ENCODE assay signal across 9 cellular contexts in genomic region chr21:43333301-43334062, GRCh38.
DNase-seq lines count a peak whose midpoint lies in the region; ATAC-seq and TF ChIP-seq lines count a peak whose summit lies in the region.
"Had no signal": no experiment of that assay in that cellular context is flagged by ENCODE, and none has a peak within 500 bp of the region (broad histone marks: within the 10 kb centered on the region; RNA-seq: fewer than 3 reads in every experiment).

No MANE protein-coding gene starts in this region.

- TF ChIP-seq RAD21 in SK-N-SH (IDR thresholded peaks at IDR 0.05; ENCODE audit: low read length), result no peak

- intact Hi-C loops in heart left ventricle (cut with DNase I) (loop anchor here in 2 of 10 donors (2.0 to 10.0 kb wide), 2 partner anchors 33 to 311 kb away; no protein-coding TSS in a partner anchor), sigmoid colon (cut with DNase I) (no loop called here)

- no peaks in the 10 kb centered on the region for H3K36me3 ChIP-seq in GM23248 (ENCODE audit: low read depth)
- H3K36me3 ChIP-seq in SK-N-SH (replicated peaks in 1 of 2; ENCODE audit: control insufficient read depth in 1 of 2, insufficient read depth in 2 of 2, low read length in 1 of 2), result no peaks in the 10 kb centered on the region
- H3K36me3 ChIP-seq in heart left ventricle, result no peaks in the 10 kb centered on the region
- no peaks in the 10 kb centered on the region for H3K36me3 ChIP-seq in sigmoid colon

- H3K4me1 Mint-ChIP-seq in activated T-helper 17 cell treated with anti-CD3 and anti-CD28 coated beads, Interleukin-2, amount 50 U/mL, for 72 hours, result peaks cover 5% of the 10 kb centered on the region

- no peaks in the 10 kb centered on the region for H3K27me3 Mint-ChIP-seq in activated T-helper 17 cell treated with anti-CD3 and anti-CD28 coated beads, Interleukin-2, amount 50 U/mL, for 72 hours
- H3K27me3 Mint-ChIP-seq: IgD-negative memory B cell had no signal

- no peaks in the 10 kb centered on the region for H3K36me3 Mint-ChIP-seq in activated T-helper 17 cell treated with anti-CD3 and anti-CD28 coated beads, Interleukin-2, amount 50 U/mL, for 72 hours (ENCODE audit: low read depth)
- H3K36me3 Mint-ChIP-seq: IgD-negative memory B cell had no signal

- TF ChIP-seq POLR2A in heart left ventricle (IDR thresholded peaks at IDR 0.05) (no peak), sigmoid colon (IDR thresholded peaks at IDR 0.05) (no peak)

- H3K4me2 ChIP-seq in GM23248 (ENCODE audit: unreplicated experiment) (peak overlapping the region; percentile 46), SK-N-SH (peak overlapping the region; percentile 35)

- H3K4me3 Mint-ChIP-seq in activated T-helper 17 cell treated with anti-CD3 and anti-CD28 coated beads, Interleukin-2, amount 50 U/mL, for 72 hours, result no peak overlapping the region

- POLR2A ChIA-PET in SK-N-SH (lab: Yijun Ruan, JAX), result no interaction called here

- H3K79me2 ChIP-seq in GM23248 (ENCODE audit: insufficient read depth) (no peaks in the 10 kb centered on the region), SK-N-SH (ENCODE audit: insufficient read depth) (no peaks in the 10 kb centered on the region)

- H3K9me2 ChIP-seq in GM23248 (ENCODE audit: insufficient read depth) (no peaks in the 10 kb centered on the region), SK-N-SH (no peaks in the 10 kb centered on the region)

- ATAC-seq in heart left ventricle (peak; percentile 27 to 69 (median 56)), HG03442 (IDR thresholded peaks at IDR 0.05; ENCODE audit: unreplicated experiment) (no peak), HG02610 (IDR thresholded peaks at IDR 0.05; ENCODE audit: unreplicated experiment) (no peak)
- no peak for ATAC-seq in activated T-helper 17 cell treated with anti-CD3 and anti-CD28 coated beads, Interleukin-2, amount 50 U/mL, for 72 hours (replicated peaks)

- H3F3A ChIP-seq in GM23248 (ENCODE audit: insufficient read depth), result peaks cover 9% of the 10 kb centered on the region
- no peaks in the 10 kb centered on the region for H3F3A ChIP-seq in SK-N-SH (replicated peaks; ENCODE audit: insufficient read depth)

- H2AFZ ChIP-seq in GM23248 (peak overlapping the region; percentile 20), SK-N-SH (ENCODE audit: low read depth) (peak overlapping the region; percentile 66; the same call in 1 of the 2 replicates)

- 3% methylated on average over 35 of the region's 35 CpGs for WGBS in GM23248 (ENCODE audit: low coverage in 1 of 2, low lambda C conversion rate in 2 of 2, missing lambda C conversion rate in 2 of 2), 2 experiments
- WGBS in SK-N-SH (ENCODE audit: low lambda C conversion rate), result 60% methylated on average over 33 of the region's 35 CpGs
- 12 to 26% (median 17%) methylated on average over 33 to 35 of the region's 35 CpGs for WGBS in heart left ventricle, 4 donors
- 39 to 44% methylated on average over 35 of the region's 35 CpGs for WGBS in sigmoid colon, 2 donors

- in situ Hi-C loops in GM23248 (cut with MboI), result no loop called here

- CTCF ChIA-PET in SK-N-SH (lab: Yijun Ruan, JAX), result interaction anchor here (1.2 kb wide), 1 partner anchor 16 kb away, joined by 3 read pairs; no protein-coding TSS in a partner anchor

- H3K4me3 ChIP-seq in GM23248, result peak overlapping the region; percentile 49
- no peak overlapping the region for H3K4me3 ChIP-seq in SK-N-SH (ENCODE audit: low read depth in 2 of 2, low read length in 1 of 2)
- peak overlapping the region in 7 of 12 donors; percentile 1 to 24 (median 14) for H3K4me3 ChIP-seq in heart left ventricle
- H3K4me3 ChIP-seq in sigmoid colon, result peak overlapping the region in 2 of 4 donors; percentile 7 to 25

- H3K27me3 ChIP-seq in GM23248 (replicated peaks; ENCODE audit: insufficient read depth) (no peaks in the 10 kb centered on the region), SK-N-SH (ENCODE audit: insufficient read depth) (no peaks in the 10 kb centered on the region), heart left ventricle (no peaks in the 10 kb centered on the region), sigmoid colon (no peaks in the 10 kb centered on the region)

- TF ChIP-seq CTCF in SK-N-SH (IDR thresholded peaks at IDR 0.05) (no peak), heart left ventricle (IDR thresholded peaks at IDR 0.05) (no peak), sigmoid colon (IDR thresholded peaks at IDR 0.05) (no peak)

- H4K20me1 ChIP-seq in GM23248 (ENCODE audit: insufficient read depth) (no peaks in the 10 kb centered on the region), SK-N-SH (ENCODE audit: insufficient read depth) (no peaks in the 10 kb centered on the region)

- peak; percentile 99 for DNase-seq in GM23248
- DNase-seq in SK-N-SH, result no peak
- DNase-seq in heart left ventricle, result peak; percentile 47 to 74 (median 57)
- no peak for DNase-seq in sigmoid colon
- DNase-seq in NCI-H1105 treated with DMSO at 0.1 percent for 48 hours (lab: John Stamatoyannopoulos, UW), result no peak

- no peak overlapping the region for H3K27ac Mint-ChIP-seq in activated T-helper 17 cell treated with anti-CD3 and anti-CD28 coated beads, Interleukin-2, amount 50 U/mL, for 72 hours

- TF ChIP-seq EP300 in SK-N-SH (IDR thresholded peaks at IDR 0.05; ENCODE audit: borderline replicate concordance in 1 of 2, low read depth in 1 of 2, low read length in 1 of 2) (no peak), sigmoid colon (IDR thresholded peaks at IDR 0.05) (peak in 2 of 4 donors; percentile 10 to 31)

- H3K9ac ChIP-seq in GM23248 (peak overlapping the region; percentile 76), SK-N-SH (no peak overlapping the region)

- H3K9me3 ChIP-seq in GM23248 (ENCODE audit: low read depth), result no peaks in the 10 kb centered on the region
- no peaks in the 10 kb centered on the region for H3K9me3 ChIP-seq in SK-N-SH
- H3K9me3 ChIP-seq in heart left ventricle, result no peaks in the 10 kb centered on the region
- H3K9me3 ChIP-seq in sigmoid colon, result no peaks in the 10 kb centered on the region

- H3K27ac ChIP-seq in GM23248, result peak overlapping the region; percentile 92
- H3K27ac ChIP-seq in SK-N-SH (ENCODE audit: low read depth in 2 of 2, low read length in 1 of 2), result peak overlapping the region; percentile 21 to 29; a peak in 1 of 4 replicates
- H3K27ac ChIP-seq in heart left ventricle, result peak overlapping the region in 9 of 12 donors; percentile 16 to 77 (median 60)
- peak overlapping the region in 3 of 4 donors; percentile 23 to 59 (median 58) for H3K27ac ChIP-seq in sigmoid colon

- H3K9me3 Mint-ChIP-seq in activated T-helper 17 cell treated with anti-CD3 and anti-CD28 coated beads, Interleukin-2, amount 50 U/mL, for 72 hours, result peaks cover 5% of the 10 kb centered on the region

- H3K4me1 ChIP-seq in GM23248 (ENCODE audit: insufficient read depth), result peaks cover 17% of the 10 kb centered on the region
- H3K4me1 ChIP-seq in SK-N-SH (ENCODE audit: control insufficient read depth in 1 of 2, insufficient read depth in 2 of 2, low read depth in 1 of 2, low read length in 1 of 2), result peaks cover 3 to 9% of the 10 kb centered on the region in 2 experiments; a peak in 2 of 4 replicates
- H3K4me1 ChIP-seq in heart left ventricle, result peaks cover 0 to 27% (median 15%) of the 10 kb centered on the region in 12 donors
- peaks cover 0 to 22% (median 21%) of the 10 kb centered on the region in 4 donors for H3K4me1 ChIP-seq in sigmoid colon

TF ChIP-seq in SK-N-SH, 30 proteins besides CTCF, POLR2A, EP300 and RAD21 (continues in another document):
- TF ChIP-seq, protein P1, sequence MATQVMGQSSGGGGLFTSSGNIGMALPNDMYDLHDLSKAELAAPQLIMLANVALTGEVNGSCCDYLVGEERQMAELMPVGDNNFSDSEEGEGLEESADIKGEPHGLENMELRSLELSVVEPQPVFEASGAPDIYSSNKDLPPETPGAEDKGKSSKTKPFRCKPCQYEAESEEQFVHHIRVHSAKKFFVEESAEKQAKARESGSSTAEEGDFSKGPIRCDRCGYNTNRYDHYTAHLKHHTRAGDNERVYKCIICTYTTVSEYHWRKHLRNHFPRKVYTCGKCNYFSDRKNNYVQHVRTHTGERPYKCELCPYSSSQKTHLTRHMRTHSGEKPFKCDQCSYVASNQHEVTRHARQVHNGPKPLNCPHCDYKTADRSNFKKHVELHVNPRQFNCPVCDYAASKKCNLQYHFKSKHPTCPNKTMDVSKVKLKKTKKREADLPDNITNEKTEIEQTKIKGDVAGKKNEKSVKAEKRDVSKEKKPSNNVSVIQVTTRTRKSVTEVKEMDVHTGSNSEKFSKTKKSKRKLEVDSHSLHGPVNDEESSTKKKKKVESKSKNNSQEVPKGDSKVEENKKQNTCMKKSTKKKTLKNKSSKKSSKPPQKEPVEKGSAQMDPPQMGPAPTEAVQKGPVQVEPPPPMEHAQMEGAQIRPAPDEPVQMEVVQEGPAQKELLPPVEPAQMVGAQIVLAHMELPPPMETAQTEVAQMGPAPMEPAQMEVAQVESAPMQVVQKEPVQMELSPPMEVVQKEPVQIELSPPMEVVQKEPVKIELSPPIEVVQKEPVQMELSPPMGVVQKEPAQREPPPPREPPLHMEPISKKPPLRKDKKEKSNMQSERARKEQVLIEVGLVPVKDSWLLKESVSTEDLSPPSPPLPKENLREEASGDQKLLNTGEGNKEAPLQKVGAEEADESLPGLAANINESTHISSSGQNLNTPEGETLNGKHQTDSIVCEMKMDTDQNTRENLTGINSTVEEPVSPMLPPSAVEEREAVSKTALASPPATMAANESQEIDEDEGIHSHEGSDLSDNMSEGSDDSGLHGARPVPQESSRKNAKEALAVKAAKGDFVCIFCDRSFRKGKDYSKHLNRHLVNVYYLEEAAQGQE (IDR thresholded peaks at IDR 0.05; ENCODE audit: low read depth, low read length), result no peak
- TF ChIP-seq JUND (IDR thresholded peaks at IDR 0.05) (no peak), CHD2 (IDR thresholded peaks at IDR 0.05; ENCODE audit: low read length, partially characterized antibody) (no peak), RFX5 (IDR thresholded peaks at IDR 0.05; ENCODE audit: low read length) (no peak), GATA2 (CRISPR knock-in tag; IDR thresholded peaks at IDR 0.05) (no peak)
- TF ChIP-seq, protein P2, sequence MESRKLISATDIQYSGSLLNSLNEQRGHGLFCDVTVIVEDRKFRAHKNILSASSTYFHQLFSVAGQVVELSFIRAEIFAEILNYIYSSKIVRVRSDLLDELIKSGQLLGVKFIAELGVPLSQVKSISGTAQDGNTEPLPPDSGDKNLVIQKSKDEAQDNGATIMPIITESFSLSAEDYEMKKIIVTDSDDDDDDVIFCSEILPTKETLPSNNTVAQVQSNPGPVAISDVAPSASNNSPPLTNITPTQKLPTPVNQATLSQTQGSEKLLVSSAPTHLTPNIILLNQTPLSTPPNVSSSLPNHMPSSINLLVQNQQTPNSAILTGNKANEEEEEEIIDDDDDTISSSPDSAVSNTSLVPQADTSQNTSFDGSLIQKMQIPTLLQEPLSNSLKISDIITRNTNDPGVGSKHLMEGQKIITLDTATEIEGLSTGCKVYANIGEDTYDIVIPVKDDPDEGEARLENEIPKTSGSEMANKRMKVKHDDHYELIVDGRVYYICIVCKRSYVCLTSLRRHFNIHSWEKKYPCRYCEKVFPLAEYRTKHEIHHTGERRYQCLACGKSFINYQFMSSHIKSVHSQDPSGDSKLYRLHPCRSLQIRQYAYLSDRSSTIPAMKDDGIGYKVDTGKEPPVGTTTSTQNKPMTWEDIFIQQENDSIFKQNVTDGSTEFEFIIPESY (IDR thresholded peaks at IDR 0.05; ENCODE audit: borderline replicate concordance, low read depth), result no peak

Comparison
In these comparisons a context has a peak if more than half of its experiments do, and no peak if none do; other contexts are left out.
1. DNase-seq: peak in GM23248 (single experiment) and heart left ventricle (5 of 5); none in SK-N-SH (single experiment), sigmoid colon (single experiment) and NCI-H1105 treated with DMSO at 0.1 percent for 48 hours (single experiment).
2. H3K27ac ChIP-seq: peak in every context shown above with its lines; median percentile 92 in GM23248; 60 in heart left ventricle; 58 in sigmoid colon; 25 in SK-N-SH.
3. H3K4me3 ChIP-seq: peak in GM23248 (single experiment) and heart left ventricle (7 of 12); none in SK-N-SH (0 of 2).
4. ATAC-seq: peak in heart left ventricle (4 of 4); none in HG03442 (single experiment), HG02610 (single experiment) and activated T-helper 17 cell treated with anti-CD3 and anti-CD28 coated beads, Interleukin-2, amount 50 U/mL, for 72 hours (single experiment).